8 cellular contexts compared by ENCODE assay signal in genomic region chr1:111990878-111991760, GRCh38. TPM values are rescaled to one million over a fixed set of nuclear protein-coding genes. Genes with fewer than 3 reads are reported as not detected.
DNase-seq lines count a peak whose midpoint lies in the region; ATAC-seq and TF ChIP-seq lines count a peak whose summit lies in the region.

No MANE protein-coding gene starts in this region.

- H3K9ac ChIP-seq in Loucy (ENCODE audit: low read depth, low read length, poor library complexity, severe bottlenecking) (no peak overlapping the region), mucosa of rectum (ENCODE audit: low read depth in 1 of 2, low read length in 2 of 2) (peak overlapping the region in 1 of 2 donors; percentile 19)

- H3K27me3 ChIP-seq in Loucy (ENCODE audit: insufficient read depth, low read length, poor library complexity, severe bottlenecking): no peaks in the 10 kb centered on the region
- H3K27me3 ChIP-seq in mucosa of rectum (ENCODE audit: control insufficient read depth in 2 of 2, insufficient read depth in 2 of 2, low read length in 2 of 2): peaks cover 21 to 23% of the 10 kb centered on the region in 2 donors
- H3K27me3 ChIP-seq in uterus: no peaks in the 10 kb centered on the region

- no peaks in the 10 kb centered on the region for H3K9me2 ChIP-seq in Loucy (replicated peaks; ENCODE audit: low read depth, low read length)

- DNase-seq in DMS53 treated with DMSO at 0.1 percent for 48 hours (lab: John Stamatoyannopoulos, UW; ENCODE audit: unreplicated experiment): peak; percentile 70
- DNase-seq in SK-MEL-5 (ENCODE audit: low read depth, low spot score): peak; percentile 60
- DNase-seq in fibroblast of gingiva (ENCODE audit: low read depth): peak; percentile 21
- peak; percentile 73 to 76 for DNase-seq in uterus

- H2AFZ ChIP-seq in Loucy (ENCODE audit: low read length): peak overlapping the region; percentile 49; the same call in 1 of the 2 replicates

- H4K20me1 ChIP-seq in Loucy (ENCODE audit: insufficient read depth, low read length, poor library complexity, severe bottlenecking): no peaks in the 10 kb centered on the region

- intact Hi-C loops in uterus (cut with DNase I; ENCODE audit: low total_unique reads): no loop called here

- H3K4me3 ChIP-seq in Loucy (ENCODE audit: low read length, poor library complexity, severe bottlenecking): no peak overlapping the region
- peak overlapping the region; percentile 47 to 67 for H3K4me3 ChIP-seq in mucosa of rectum (ENCODE audit: low read length in 2 of 2)
- H3K4me3 ChIP-seq in uterus: peak overlapping the region; percentile 43 to 47

- ATAC-seq in HG03342 (IDR thresholded peaks at IDR 0.05; ENCODE audit: unreplicated experiment): no peak
- no peak for ATAC-seq in GM21515 (IDR thresholded peaks at IDR 0.05; ENCODE audit: unreplicated experiment)

- no peak for TF ChIP-seq POLR2A in uterus (IDR thresholded peaks at IDR 0.05)

- peak; percentile 35; the same call in 1 of the 2 replicates for TF ChIP-seq CTCF in Loucy (conservative IDR thresholded peaks at IDR 0.05; ENCODE audit: low read length)
- peak in 2 of 4 experiments; percentile 8 to 11 for TF ChIP-seq CTCF in uterus (IDR thresholded peaks at IDR 0.05)

- in situ Hi-C loops in SK-MEL-5 (cut with HindIII; ENCODE audit: low pct_unique_long_range_greater_than_20kb, low sequenced_read_pairs): no loop called here

- H3F3A ChIP-seq in Loucy (ENCODE audit: low read depth): no peaks in the 10 kb centered on the region

- H3K4me1 ChIP-seq in Loucy (ENCODE audit: insufficient read depth, low read length, poor library complexity, severe bottlenecking): no peaks in the 10 kb centered on the region
- H3K4me1 ChIP-seq in mucosa of rectum (ENCODE audit: control insufficient read depth in 2 of 2, insufficient read depth in 2 of 2, low read length in 2 of 2): peaks cover 11% of the 10 kb centered on the region in 2 donors
- H3K4me1 ChIP-seq in uterus: peaks cover 0 to 15% of the 10 kb centered on the region in 2 donors

- H3K9me3 ChIP-seq in Loucy (ENCODE audit: insufficient read depth, low read depth, low read length): no peaks in the 10 kb centered on the region
- H3K9me3 ChIP-seq in mucosa of rectum (ENCODE audit: control insufficient read depth in 2 of 2, low read length in 2 of 2): no peaks in the 10 kb centered on the region
- no peaks in the 10 kb centered on the region for H3K9me3 ChIP-seq in uterus

- H3K27ac ChIP-seq in mucosa of rectum (ENCODE audit: low read depth in 2 of 2, low read length in 2 of 2) (no peak overlapping the region), uterus (peak overlapping the region; percentile 1 to 50)

- H3K4me2 ChIP-seq in Loucy (ENCODE audit: low read depth, low read length, poor library complexity, severe bottlenecking): peak overlapping the region; percentile 24

- H3K36me3 ChIP-seq in Loucy (ENCODE audit: insufficient read depth, low read length) (no peaks in the 10 kb centered on the region), mucosa of rectum (ENCODE audit: control insufficient read depth in 2 of 2, insufficient read depth in 2 of 2, low read length in 2 of 2) (no peaks in the 10 kb centered on the region), uterus (no peaks in the 10 kb centered on the region)

- no peaks in the 10 kb centered on the region for H3K79me2 ChIP-seq in Loucy (ENCODE audit: insufficient read depth, low read length)

RNA-seq across cellular contexts. Expression of gene KCND3, which starts 1.7 kb away (rescaled TPM):
- total RNA-seq in SK-MEL-5 (2014; rRNA removed; shearing (Covaris generic)): 0.11 and 0.13 TPM in 2 replicates
- polyA plus RNA-seq in SK-MEL-5 (2015; cell fraction: cytosol; rRNA removed): 0.05 and 0.07 TPM in 2 replicates
- 0.06 and 1.3 TPM in 2 replicates for polyA plus RNA-seq in SK-MEL-5 (2015; cell fraction: nucleus; rRNA removed)
- total RNA-seq in uterus: 10 to 100 TPM in 1 of 4 donors, 1 to 10 TPM in 3; 5.0 to 13.5 (median 7.2) TPM

Comparison
In these comparisons a context has a peak if more than half of its experiments do, and no peak if none do; other contexts are left out.
1. DNase-seq: peak in every context shown above with its lines; median percentile 74 in uterus; 70 in DMS53 treated with DMSO at 0.1 percent for 48 hours; 60 in SK-MEL-5; 21 in fibroblast of gingiva.
2. H3K27ac ChIP-seq: peak in uterus (2 of 2); none in mucosa of rectum (0 of 2).